Comparison of ENCODE assay signal across 2 cellular contexts in genomic region chr9:129415954-129416651, GRCh38.
TF ChIP-seq lines count a peak whose summit lies in the region.

No MANE protein-coding gene starts in this region.

TF ChIP-seq in endothelial cell of umbilical vein, 7 proteins besides CTCF, POLR2A, EP300 and RAD21:
- TF ChIP-seq, protein P1, sequence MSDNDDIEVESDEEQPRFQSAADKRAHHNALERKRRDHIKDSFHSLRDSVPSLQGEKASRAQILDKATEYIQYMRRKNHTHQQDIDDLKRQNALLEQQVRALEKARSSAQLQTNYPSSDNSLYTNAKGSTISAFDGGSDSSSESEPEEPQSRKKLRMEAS (IDR thresholded peaks at IDR 0.05; ENCODE audit: insufficient read depth, insufficient read length): no peak
- TF ChIP-seq POLR2AphosphoS5 (IDR thresholded peaks at IDR 0.05; ENCODE audit: insufficient read depth, low read depth, low read length): no peak
- no peak for TF ChIP-seq JUN (IDR thresholded peaks at IDR 0.05; ENCODE audit: borderline replicate concordance, insufficient read depth, insufficient read length, low read depth)
- TF ChIP-seq GATA2 (IDR thresholded peaks at IDR 0.05; ENCODE audit: insufficient read depth, insufficient read length, low read depth, low read length): no peak
- no peak for TF ChIP-seq FOS (IDR thresholded peaks at IDR 0.05; ENCODE audit: borderline replicate concordance, insufficient read depth, low read length)
- TF ChIP-seq EZH2 (IDR thresholded peaks at IDR 0.05; ENCODE audit: borderline replicate concordance, low read depth, low read length, severe bottlenecking): no peak
- TF ChIP-seq MYC (IDR thresholded peaks at IDR 0.05; ENCODE audit: low read depth, low read length): no peak

TF ChIP-seq in HEK293T, 16 proteins besides CTCF, POLR2A, EP300 and RAD21 (continued from another document):
- TF ChIP-seq HDGF (IDR thresholded peaks at IDR 0.05; ENCODE audit: borderline replicate concordance) (no peak), CTBP1 (IDR thresholded peaks at IDR 0.05; ENCODE audit: borderline replicate concordance) (no peak), SP1 (IDR thresholded peaks at IDR 0.05) (no peak), ELF4 (IDR thresholded peaks at IDR 0.05) (no peak), TARDBP (IDR thresholded peaks at IDR 0.05) (no peak)
